19 cellular contexts compared by ENCODE assay signal in genomic region chr1:115757286-115757810, GRCh38. TPM values are rescaled to one million over a fixed set of nuclear protein-coding genes. Genes with fewer than 3 reads are reported as not detected.
"Had no signal": no experiment of that assay in that cellular context is flagged by ENCODE, and none has a peak within 500 bp of the region (broad histone marks: within the 10 kb centered on the region; RNA-seq: fewer than 3 reads in every experiment).

No MANE protein-coding gene starts in this region.

- H2AFZ ChIP-seq: neural progenitor cell had no signal

- H3K27ac ChIP-seq: dorsolateral prefrontal cortex, neural progenitor cell, upper lobe of left lung, VCaP had no signal

- H3K4me3 ChIP-seq: dorsolateral prefrontal cortex, lung, neural progenitor cell, upper lobe of left lung had no signal

- H3K9ac ChIP-seq: neural progenitor cell had no signal

- H3K4me2 ChIP-seq: neural progenitor cell had no signal

- ATAC-seq: activated T-helper 17 cell treated with anti-CD3 and anti-CD28 coated beads, Interleukin-2, amount 50 U/mL, for 72 hours; stimulated activated naive CD8-positive, alpha-beta T cell treated with anti-CD3 and anti-CD28 coated beads, Interleukin-15, Interleukin-2, amounts not matched to agents 100 U/mL and 50 U/mL, for 24 hours had no signal

- H3K27me3 ChIP-seq: neural progenitor cell, upper lobe of left lung had no signal

- H3K9me3 ChIP-seq: upper lobe of left lung had no signal

- H3K36me3 ChIP-seq: neural progenitor cell, upper lobe of left lung had no signal

- H3K4me1 ChIP-seq: neural progenitor cell had no signal

- DNase-seq: activated CD4-positive, alpha-beta T cell treated with anti-CD3 and anti-CD28 coated beads for 1 hour; activated CD4-positive, alpha-beta T cell treated with anti-CD3 and anti-CD28 coated beads, Interleukin-2, amount 50 U/mL, for 4 hours; activated naive CD4-positive, alpha-beta T cell treated with Interleukin-2 at 50 U/mL for 16 hours; activated T-cell treated with anti-CD3 and anti-CD28 coated beads for 4 hours; aorta; dorsolateral prefrontal cortex; endodermal cell; glutamatergic neuron; small intestine; stimulated activated naive CD8-positive, alpha-beta T cell treated with anti-CD3 and anti-CD28 coated beads, Interleukin-15, Interleukin-2, amounts not matched to agents 100 U/mL and 50 U/mL, for 24 hours; upper lobe of left lung had no signal

RNA-seq across cellular contexts. Expression of gene CASQ2, which starts 11.2 kb away (rescaled TPM):
- total RNA-seq: activated T-helper 17 cell treated with anti-CD3 and anti-CD28 coated beads, Interleukin-2, amount 50 U/mL, for 72 hours; chondrocyte; endodermal cell; osteocyte; pulmonary artery endothelial cell; T-helper 1 cell treated with Interleukin-12 subunit alpha and Interleukin-12 subunit beta and Interleukin-4 antibody, amounts not matched to agents 30 ng/mL and 1 ng/mL, for 36 hours had no signal
